In the genomic region with DNA sequence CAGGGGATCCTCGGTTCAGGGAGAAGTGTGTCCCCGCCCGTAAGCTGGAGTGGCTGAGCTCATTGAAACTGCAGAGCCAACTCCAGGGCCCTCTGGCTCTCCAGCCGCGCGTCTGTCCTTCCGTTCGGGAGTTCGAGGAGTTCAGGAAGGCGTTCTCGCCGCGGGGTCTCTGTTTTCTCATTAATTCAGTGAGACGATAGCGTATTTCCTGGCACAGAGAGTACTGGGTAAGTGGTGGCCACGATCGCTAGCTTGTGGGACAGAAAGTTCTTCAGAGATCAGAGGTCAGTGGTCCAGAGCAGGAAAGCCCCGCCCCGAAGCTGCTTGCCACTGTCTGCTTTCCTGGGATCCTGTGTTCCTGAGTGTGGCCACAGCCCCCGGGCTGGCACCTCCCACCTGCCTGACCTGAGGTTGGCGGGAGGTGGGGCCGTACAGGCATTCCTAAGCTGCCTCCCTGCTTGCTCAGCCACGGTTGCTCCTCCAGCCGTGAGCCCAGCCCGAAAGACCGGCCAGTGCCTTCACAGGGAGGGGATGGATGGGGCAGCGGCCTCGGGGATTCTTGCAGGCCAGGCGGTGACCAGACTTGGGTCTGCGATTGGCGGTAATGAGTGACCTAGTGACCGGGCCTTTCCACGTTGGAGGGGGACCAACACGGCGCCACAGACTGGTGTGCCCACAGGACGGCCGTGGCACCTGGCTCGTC, we compare ENCODE assay signal across 8 cellular contexts. TPM values are rescaled to one million over a fixed set of nuclear protein-coding genes. Genes with fewer than 3 reads are reported as not detected.
A peak's percentile ranks its signal among the peaks of the same experiment; 100 is the strongest.
DNase-seq lines count a peak whose midpoint lies in the region; ATAC-seq and TF ChIP-seq lines count a peak whose summit lies in the region.

No MANE protein-coding gene starts in this region.

- no peaks in the 10 kb centered on the region for H3K36me3 ChIP-seq in parathyroid adenoma (ENCODE audit: control insufficient read depth, insufficient read depth, low read length)

- H3K4me3 Mint-ChIP-seq in glutamatergic neuron (ENCODE audit: unreplicated experiment) = peak overlapping the region; percentile 49
- no peak overlapping the region for H3K4me3 Mint-ChIP-seq in activated T-cell treated with anti-CD3 and anti-CD28 coated beads, Interleukin-2, amount 50 U/mL, for 4 hours

- H3K27ac Mint-ChIP-seq in glutamatergic neuron (ENCODE audit: unreplicated experiment) = peak overlapping the region; percentile 29

- no peak overlapping the region for H3K9ac ChIP-seq in parathyroid adenoma

- no peaks in the 10 kb centered on the region for H3K9me3 ChIP-seq in parathyroid adenoma (ENCODE audit: control insufficient read depth, low read length)

- peak overlapping the region; percentile 82 for H3K27ac ChIP-seq in parathyroid adenoma

- peaks cover 38% of the 10 kb centered on the region for H3K4me1 Mint-ChIP-seq in glutamatergic neuron (ENCODE audit: low read depth, unreplicated experiment)
- H3K4me1 Mint-ChIP-seq in activated T-cell treated with anti-CD3 and anti-CD28 coated beads, Interleukin-2, amount 50 U/mL, for 4 hours (ENCODE audit: low read depth) = no peaks in the 10 kb centered on the region

- peak overlapping the region; percentile 15 for H3K4me2 ChIP-seq in parathyroid adenoma (ENCODE audit: low read length)

- no peaks in the 10 kb centered on the region for H3K27me3 ChIP-seq in parathyroid adenoma (ENCODE audit: control insufficient read depth, insufficient read depth, low read length)

- no peak overlapping the region for H3K4me3 ChIP-seq in parathyroid adenoma (ENCODE audit: low read depth, low read length)

- peaks cover 5% of the 10 kb centered on the region for H3K9me3 Mint-ChIP-seq in glutamatergic neuron (ENCODE audit: unreplicated experiment)
- H3K9me3 Mint-ChIP-seq in activated T-cell treated with anti-CD3 and anti-CD28 coated beads, Interleukin-2, amount 50 U/mL, for 4 hours = no peaks in the 10 kb centered on the region

- H3K27me3 Mint-ChIP-seq in glutamatergic neuron (ENCODE audit: unreplicated experiment) = peaks cover 8% of the 10 kb centered on the region
- no peaks in the 10 kb centered on the region for H3K27me3 Mint-ChIP-seq in activated T-cell treated with anti-CD3 and anti-CD28 coated beads, Interleukin-2, amount 50 U/mL, for 4 hours (ENCODE audit: low read depth)

- no peaks in the 10 kb centered on the region for H3K36me3 Mint-ChIP-seq in glutamatergic neuron (ENCODE audit: unreplicated experiment)
- no peaks in the 10 kb centered on the region for H3K36me3 Mint-ChIP-seq in activated T-cell treated with anti-CD3 and anti-CD28 coated beads, Interleukin-2, amount 50 U/mL, for 4 hours (ENCODE audit: insufficient read depth)

- H3K79me2 ChIP-seq in parathyroid adenoma = peaks cover 53% of the 10 kb centered on the region

- no peak for ATAC-seq in HG03460 (IDR thresholded peaks at IDR 0.05; ENCODE audit: unreplicated experiment)
- ATAC-seq in activated T-cell treated with anti-CD3 and anti-CD28 coated beads, Interleukin-2, amount 50 U/mL, for 4 hours = no peak

- DNase-seq in Daoy (ENCODE audit: low read depth) (peak; percentile 81), SW480 (ENCODE audit: low spot score) (peak; percentile 94), glutamatergic neuron (no peak), NCI-H2196 treated with DMSO at 0.1 percent for 48 hours (lab: John Stamatoyannopoulos, UW; ENCODE audit: unreplicated experiment) (no peak), OCI-M2 (lab: John Stamatoyannopoulos, UW; ENCODE audit: unreplicated experiment) (no peak)
- DNase-seq in activated T-cell treated with anti-CD3 and anti-CD28 coated beads, Interleukin-2, amount 50 U/mL, for 4 hours = no peak

- H3K4me1 ChIP-seq in parathyroid adenoma = peaks cover 17% of the 10 kb centered on the region

- H2AFZ ChIP-seq in parathyroid adenoma = no peak overlapping the region

- TF ChIP-seq CTCF in glutamatergic neuron (IDR thresholded peaks at IDR 0.05; ENCODE audit: partially characterized antibody, unreplicated experiment) (no peak), parathyroid adenoma (IDR thresholded peaks at IDR 0.05) (no peak)

RNA-seq across cellular contexts. Expression of gene BAIAP2, which starts 8.9 kb away (rescaled TPM):
- 62.0 and 65.6 TPM in 2 replicates for total RNA-seq in Daoy (2014; rRNA removed; shearing (Covaris generic))
- total RNA-seq in glutamatergic neuron (ENCODE audit: unreplicated experiment) = 252 TPM
- 1 to 10 TPM; 4.7 to 9.2 (median 7.4) TPM for total RNA-seq in activated T-cell treated with anti-CD3 and anti-CD28 coated beads, Interleukin-2, amount 50 U/mL, for 4 hours

RNA-seq across cellular contexts. Expression of gene CHMP6, which starts 52.2 kb away (rescaled TPM):
- 17.7 and 30.9 TPM in 2 replicates for total RNA-seq in Daoy (2014; rRNA removed; shearing (Covaris generic))
- 24.3 TPM for total RNA-seq in glutamatergic neuron (ENCODE audit: unreplicated experiment)
- total RNA-seq in activated T-cell treated with anti-CD3 and anti-CD28 coated beads, Interleukin-2, amount 50 U/mL, for 4 hours = 10 to 100 TPM; 35.7 to 42.4 (median 42.1) TPM

Comparison
In these comparisons a context has a peak if more than half of its experiments do, and no peak if none do; other contexts are left out.
1. DNase-seq: peak in Daoy (single experiment) and SW480 (single experiment); none in glutamatergic neuron (single experiment), NCI-H2196 treated with DMSO at 0.1 percent for 48 hours (single experiment), activated T-cell treated with anti-CD3 and anti-CD28 coated beads, Interleukin-2, amount 50 U/mL, for 4 hours (single experiment) and OCI-M2 (single experiment).